ENCODE assay signal across 1 cellular context in genomic region chr3:14915636-14916222, GRCh38.
TF ChIP-seq lines count a peak whose summit lies in the region.

No MANE protein-coding gene starts in this region.

TF ChIP-seq in K562, 482 proteins besides CTCF, POLR2A, EP300 and RAD21 (continued from another document):
- peak; percentile 70 for TF ChIP-seq DEAF1 (CRISPR knock-in tag; IDR thresholded peaks at IDR 0.05)
- TF ChIP-seq EWSR1 (IDR thresholded peaks at IDR 0.05; ENCODE audit: borderline replicate concordance, low read depth, partially characterized antibody) = no peak
- TF ChIP-seq ZNF174 (CRISPR knock-in tag; IDR thresholded peaks at IDR 0.05) = no peak
